21 cellular contexts compared by ENCODE assay signal in genomic region chr20:40080059-40080652, GRCh38.
"Had no signal": no experiment of that assay in that cellular context is flagged by ENCODE, and none has a peak within 500 bp of the region (broad histone marks: within the 10 kb centered on the region; RNA-seq: fewer than 3 reads in every experiment).

No MANE protein-coding gene starts in this region.

- ATAC-seq: activated CD8-positive, alpha-beta memory T cell treated with anti-CD3 and anti-CD28 coated beads, Interleukin-2, amount 10 ng/mL, durations not matched to agents 7 days and 5 days; lower lobe of right lung; natural killer cell treated with Interleukin-12 subunit alpha and Interleukin-12 subunit beta and Interleukin-15 and Interleukin-18, amount 100 ng/mL, for 72 hours had no signal

- H3K27ac ChIP-seq: colonic mucosa, lower lobe of right lung, tibial artery had no signal

- H3K9me3 ChIP-seq: colonic mucosa, lower lobe of right lung, tibial artery had no signal

- H3K27me3 Mint-ChIP-seq: activated CD4-positive, alpha-beta memory T cell treated with anti-CD3 and anti-CD28 coated beads for 36 hours; activated CD8-positive, alpha-beta memory T cell treated with anti-CD3 and anti-CD28 coated beads, Interleukin-2, amount 10 ng/mL, durations not matched to agents 7 days and 5 days; natural killer cell treated with Interleukin-12 subunit alpha and Interleukin-12 subunit beta and Interleukin-15 and Interleukin-18, amount 100 ng/mL, for 72 hours had no signal

- H3K4me3 ChIP-seq: colonic mucosa, lower lobe of right lung, tibial artery had no signal

- H3K27me3 ChIP-seq: colonic mucosa, tibial artery had no signal

- H3K27ac Mint-ChIP-seq: activated B cell treated with CpG ODN at 0.5 μM for 24 hours; activated CD4-positive, alpha-beta memory T cell treated with anti-CD3 and anti-CD28 coated beads for 36 hours; activated CD8-positive, alpha-beta memory T cell treated with anti-CD3 and anti-CD28 coated beads, Interleukin-2, amount 10 ng/mL, durations not matched to agents 7 days and 5 days; natural killer cell treated with Interleukin-12 subunit alpha and Interleukin-12 subunit beta and Interleukin-15 and Interleukin-18, amount 100 ng/mL, for 72 hours; T-helper 2 cell treated with Interferon-gamma antibody and Interleukin-4, amounts not matched to agents 5 μg/mL and 100 μg/mL, for 36 hours had no signal

- H3K9me3 Mint-ChIP-seq: activated CD4-positive, alpha-beta memory T cell treated with anti-CD3 and anti-CD28 coated beads for 36 hours; natural killer cell treated with Interleukin-12 subunit alpha and Interleukin-12 subunit beta and Interleukin-15 and Interleukin-18, amount 100 ng/mL, for 72 hours; T-helper 2 cell treated with Interferon-gamma antibody and Interleukin-4, amounts not matched to agents 5 μg/mL and 100 μg/mL, for 36 hours had no signal

- DNase-seq: activated B cell treated with CpG ODN at 0.5 μM for 24 hours; activated CD4-positive, alpha-beta memory T cell treated with anti-CD3 and anti-CD28 coated beads for 36 hours; activated CD4-positive, alpha-beta T cell treated with anti-CD3 and anti-CD28 coated beads for 4 hours; activated CD8-positive, alpha-beta memory T cell treated with anti-CD3 and anti-CD28 coated beads, Interleukin-2, amount 10 ng/mL, durations not matched to agents 7 days and 5 days; activated effector memory CD4-positive, alpha-beta T cell treated with Interleukin-2 at 50 U/mL for 16 hours; activated naive CD4-positive, alpha-beta T cell treated with anti-CD3 and anti-CD28 coated beads, Interleukin-2, amount 50 U/mL, for 16 hours; activated T-cell treated with anti-CD3 and anti-CD28 coated beads, Interleukin-2, amount 50 U/mL, for 1 hour; aorta; colonic mucosa; erythroblast; head of caudate nucleus; lower lobe of right lung; retina; stimulated activated CD4-positive, alpha-beta T cell treated with anti-CD3 and anti-CD28 coated beads, Interleukin-12 subunit alpha, Interleukin-12 subunit beta, amount 100 ng/mL, for 4 hours; stimulated activated CD4-positive, alpha-beta T cell treated with anti-CD3 and anti-CD28 coated beads, Interleukin-1b, Interleukin-23, amount 100 ng/mL, for 48 hours; stimulated activated CD8-positive, alpha-beta memory T cell treated with anti-CD3 and anti-CD28 coated beads, Interleukin-4, amount 100 ng/mL, for 48 hours; stimulated activated naive CD4-positive, alpha-beta T cell treated with Interleukin-2 at 50 U/mL for 16 hours; tibial artery had no signal

- H3K4me3 Mint-ChIP-seq: activated B cell treated with CpG ODN at 0.5 μM for 24 hours; activated CD4-positive, alpha-beta memory T cell treated with anti-CD3 and anti-CD28 coated beads for 36 hours; activated CD8-positive, alpha-beta memory T cell treated with anti-CD3 and anti-CD28 coated beads, Interleukin-2, amount 10 ng/mL, durations not matched to agents 7 days and 5 days; central memory CD8-positive, alpha-beta T cell; natural killer cell treated with Interleukin-12 subunit alpha and Interleukin-12 subunit beta and Interleukin-15 and Interleukin-18, amount 100 ng/mL, for 72 hours; T-helper 2 cell treated with Interferon-gamma antibody and Interleukin-4, amounts not matched to agents 5 μg/mL and 100 μg/mL, for 36 hours had no signal

- H3K36me3 Mint-ChIP-seq: activated CD4-positive, alpha-beta memory T cell treated with anti-CD3 and anti-CD28 coated beads for 36 hours; activated CD8-positive, alpha-beta memory T cell treated with anti-CD3 and anti-CD28 coated beads, Interleukin-2, amount 10 ng/mL, durations not matched to agents 7 days and 5 days; natural killer cell treated with Interleukin-12 subunit alpha and Interleukin-12 subunit beta and Interleukin-15 and Interleukin-18, amount 100 ng/mL, for 72 hours had no signal

- H3K4me1 Mint-ChIP-seq: activated B cell treated with CpG ODN at 0.5 μM for 24 hours; activated CD8-positive, alpha-beta memory T cell treated with anti-CD3 and anti-CD28 coated beads, Interleukin-2, amount 10 ng/mL, durations not matched to agents 7 days and 5 days; central memory CD8-positive, alpha-beta T cell had no signal

- H3K36me3 ChIP-seq: colonic mucosa, lower lobe of right lung, tibial artery had no signal

- H3K4me1 ChIP-seq: colonic mucosa, lower lobe of right lung, tibial artery had no signal
